Comparison of ENCODE assay signal across 9 cellular contexts in the genomic region with DNA sequence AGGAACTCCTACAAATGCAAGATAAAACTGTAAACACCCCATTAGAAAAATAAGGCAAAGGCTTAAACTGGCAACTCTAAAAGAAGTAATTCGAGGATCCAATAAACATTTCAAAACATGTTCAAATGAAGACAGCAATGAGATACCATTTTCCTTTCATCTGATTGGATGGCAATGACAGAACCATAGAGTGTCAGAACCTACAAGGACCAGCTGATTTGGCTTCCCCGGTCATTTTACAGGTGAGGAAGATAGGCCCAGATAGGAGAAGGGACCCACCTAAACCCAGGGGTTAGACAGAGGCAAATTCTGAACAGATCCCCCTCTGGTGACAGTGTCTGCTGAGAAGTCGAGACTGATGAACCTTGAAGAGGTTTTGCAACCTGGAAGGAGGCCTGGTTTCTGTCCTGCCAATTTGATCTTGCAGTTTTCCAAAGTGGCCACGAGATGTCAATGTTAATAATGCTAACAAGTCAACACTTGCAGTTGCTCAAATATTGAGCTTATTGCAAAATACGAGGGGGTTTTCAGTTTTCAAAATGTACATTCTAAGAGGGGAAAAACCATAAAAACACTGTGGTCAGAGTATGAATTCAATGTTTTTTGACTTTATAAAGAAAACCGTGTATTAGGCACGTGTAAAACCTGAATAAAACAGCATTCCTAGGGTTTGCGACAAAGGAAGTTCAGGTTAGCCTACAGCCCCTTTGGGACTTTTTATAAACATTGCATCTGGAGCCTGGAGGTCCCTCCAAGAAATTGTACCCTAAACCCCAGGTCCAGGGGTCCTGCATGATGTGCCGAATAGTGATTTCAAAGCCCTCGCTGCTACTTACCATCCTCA. TPM values are rescaled to one million over a fixed set of nuclear protein-coding genes. Genes with fewer than 3 reads are reported as not detected.
DNase-seq lines count a peak whose midpoint lies in the region; ATAC-seq and TF ChIP-seq lines count a peak whose summit lies in the region.
"Had no signal": no experiment of that assay in that cellular context is flagged by ENCODE, and none has a peak within 500 bp of the region (broad histone marks: within the 10 kb centered on the region; RNA-seq: fewer than 3 reads in every experiment).

No MANE protein-coding gene starts in this region.

- no peaks in the 10 kb centered on the region for H3K9me3 ChIP-seq in HEK293 (ENCODE audit: control insufficient read depth, insufficient read depth, low read depth, low read length)
- no peaks in the 10 kb centered on the region for H3K9me3 ChIP-seq in PC-3 (ENCODE audit: low read length)
- no peaks in the 10 kb centered on the region for H3K9me3 ChIP-seq in endodermal cell (ENCODE audit: control insufficient read depth, low read length)
- H3K9me3 ChIP-seq: SJSA1 had no signal

- no TSS peak for BruUV-seq in PC-3 (replicated peaks; lab: Mats Ljungman, UMichigan)

- TF ChIP-seq CTCF in HEK293 (tag by site-specific recombination; IDR thresholded peaks at IDR 0.05) (peak; percentile 27; the same call in 1 of the 2 replicates), PC-3 (conservative IDR thresholded peaks at IDR 0.05; ENCODE audit: low read depth, low read length) (peak; percentile 76), endodermal cell (conservative IDR thresholded peaks at IDR 0.05) (peak; percentile 66), mesothelial cell of epicardium (IDR thresholded peaks at IDR 0.05; ENCODE audit: unreplicated experiment) (peak; percentile 36)

- H3K36me3 Mint-ChIP-seq in endodermal cell (ENCODE audit: low read depth) (no peaks in the 10 kb centered on the region), mesothelial cell of epicardium (no peaks in the 10 kb centered on the region)

- no peak overlapping the region for H3K4me3 Mint-ChIP-seq in endodermal cell
- no peak overlapping the region for H3K4me3 Mint-ChIP-seq in mesothelial cell of epicardium

- DNase-seq in DMS 273 (lab: John Stamatoyannopoulos, UW; ENCODE audit: unreplicated experiment) (peak; percentile 66), PC-3 (peak; percentile 62), endodermal cell (peak; percentile 61), mesothelial cell of epicardium (ENCODE audit: low spot score in 2 of 2, unreplicated experiment in 2 of 2) (no peak)

- no peaks in the 10 kb centered on the region for H3K9me3 Mint-ChIP-seq in endodermal cell
- H3K9me3 Mint-ChIP-seq in mesothelial cell of epicardium = no peaks in the 10 kb centered on the region

- CTCF ChIA-PET in HEK293 (lab: Yijun Ruan, JAX) = interaction anchor here (0.6 to 8.3 kb wide), 35 partner anchors 9 to 483 kb away, joined by 3 to 201 read pairs (median 4); no protein-coding TSS in a partner anchor
- CTCF ChIA-PET in PC-3 (lab: Charles Lee) = interaction anchor here (0.5 to 1.3 kb wide), 4 partner anchors 14 to 111 kb away, joined by 3 to 40 read pairs (median 4); no protein-coding TSS in a partner anchor

- H2AFZ ChIP-seq in PC-3 (ENCODE audit: low read length) = no peak overlapping the region

- no peak overlapping the region for H3K4me3 ChIP-seq in HEK293 (ENCODE audit: low read depth, low read length)
- no peak overlapping the region for H3K4me3 ChIP-seq in PC-3 (ENCODE audit: low read length)
- no peak overlapping the region for H3K4me3 ChIP-seq in endodermal cell (ENCODE audit: low read length)
- H3K4me3 ChIP-seq: SJSA1 had no signal

- ATAC-seq in PC-3 (peak; percentile 49), GM19328 (IDR thresholded peaks at IDR 0.05; ENCODE audit: unreplicated experiment) (no peak), GM21825 (IDR thresholded peaks at IDR 0.05; ENCODE audit: unreplicated experiment) (no peak), HG03135 (IDR thresholded peaks at IDR 0.05; ENCODE audit: unreplicated experiment) (no peak)

- H3K4me1 ChIP-seq in HEK293 (ENCODE audit: control insufficient read depth, insufficient read depth, low read length) (no peaks in the 10 kb centered on the region), PC-3 (ENCODE audit: insufficient read depth, low read length) (no peaks in the 10 kb centered on the region), endodermal cell (ENCODE audit: control insufficient read depth, insufficient read depth, low read length) (no peaks in the 10 kb centered on the region)
- H3K4me1 ChIP-seq: SJSA1 had no signal

- WGBS in endodermal cell (ENCODE audit: insufficient coverage in 1 of 2, insufficient read length in 1 of 2), 2 experiments = 71 to 75% methylated on average over 9 to 10 of the region's 10 CpGs

- H3K27ac ChIP-seq in HEK293 (ENCODE audit: extremely low read depth, low read depth, low read length) (no peak overlapping the region), PC-3 (ENCODE audit: low read length) (no peak overlapping the region), endodermal cell (ENCODE audit: low read depth, low read length) (no peak overlapping the region)
- H3K27ac ChIP-seq: SJSA1 had no signal

- no peak overlapping the region for H3K4me2 ChIP-seq in PC-3 (ENCODE audit: low read length)

- no peaks in the 10 kb centered on the region for H3K4me1 Mint-ChIP-seq in endodermal cell
- peaks cover 2% of the 10 kb centered on the region for H3K4me1 Mint-ChIP-seq in mesothelial cell of epicardium

- H3K27me3 ChIP-seq in PC-3 (ENCODE audit: low read length) = no peaks in the 10 kb centered on the region
- H3K27me3 ChIP-seq in endodermal cell (ENCODE audit: control insufficient read depth, insufficient read depth, low read length, poor library complexity, severe bottlenecking) = no peaks in the 10 kb centered on the region
- H3K27me3 ChIP-seq: SJSA1 had no signal

- H3K27me3 Mint-ChIP-seq in endodermal cell (ENCODE audit: insufficient read depth) (no peaks in the 10 kb centered on the region), mesothelial cell of epicardium (ENCODE audit: low read depth) (peaks cover 21% of the 10 kb centered on the region)

- H3K9me2 ChIP-seq in PC-3 (replicated peaks; ENCODE audit: low read length) = no peaks in the 10 kb centered on the region

- no peak overlapping the region for H3K9ac ChIP-seq in PC-3 (ENCODE audit: low read length)
- H3K9ac ChIP-seq in endodermal cell (ENCODE audit: extremely low read depth, low read length, poor library complexity, severe bottlenecking) = no peak overlapping the region

- no peaks in the 10 kb centered on the region for H4K20me1 ChIP-seq in PC-3 (ENCODE audit: low read length)

- intact Hi-C loops in PC-3 (cut with micrococcal nuclease) = loop anchor here (1.0 kb wide), 1 partner anchor 111 kb away; no protein-coding TSS in a partner anchor

- H3K36me3 ChIP-seq in HEK293 (ENCODE audit: control insufficient read depth in 2 of 2, insufficient read depth in 1 of 2, low read length in 2 of 2) = no peaks in the 10 kb centered on the region
- no peaks in the 10 kb centered on the region for H3K36me3 ChIP-seq in PC-3 (ENCODE audit: low read depth, low read length)
- H3K36me3 ChIP-seq in endodermal cell (ENCODE audit: control insufficient read depth, insufficient read depth, low read length) = no peaks in the 10 kb centered on the region
- H3K36me3 ChIP-seq: SJSA1 had no signal

- H3K27ac Mint-ChIP-seq in endodermal cell (no peak overlapping the region), mesothelial cell of epicardium (no peak overlapping the region)

- POLR2A ChIA-PET in HEK293 (lab: Yijun Ruan, JAX) = interaction anchor here (1.0 kb wide), 1 partner anchor 111 kb away, joined by 6 read pairs; no protein-coding TSS in a partner anchor
- POLR2A ChIA-PET in PC-3 (lab: Charles Lee; ENCODE audit: unreplicated experiment) = no interaction called here

- no peaks in the 10 kb centered on the region for H3K79me2 ChIP-seq in PC-3 (ENCODE audit: low read length)

- no peaks in the 10 kb centered on the region for H3F3A ChIP-seq in PC-3 (ENCODE audit: low read length, unreplicated experiment)

TF ChIP-seq in HEK293, 187 proteins besides CTCF, POLR2A, EP300 and RAD21:
- TF ChIP-seq ZNF654 (tag by site-specific recombination; IDR thresholded peaks at IDR 0.05; ENCODE audit: low read depth) = peak; percentile 44
- no peak for TF ChIP-seq FEZF1 (tag by site-specific recombination; IDR thresholded peaks at IDR 0.05)
- no peak for TF ChIP-seq ZNF133 (tag by site-specific recombination; IDR thresholded peaks at IDR 0.05)
- TF ChIP-seq ZNF341 (tag by site-specific recombination; IDR thresholded peaks at IDR 0.05; ENCODE audit: low read depth) = no peak
- no peak for TF ChIP-seq ZNF2 (tag by site-specific recombination; IDR thresholded peaks at IDR 0.05)
- no peak for TF ChIP-seq ZNF175 (tag by site-specific recombination; IDR thresholded peaks at IDR 0.05)

RNA-seq across cellular contexts. Expression of gene CFAP161, which starts 21.5 kb away (rescaled TPM):
- 0.52 and 0.55 TPM in 2 replicates for total RNA-seq in PC-3 (2014; rRNA removed)
- not detected for total RNA-seq in endodermal cell
- not detected for polyA plus RNA-seq in endodermal cell (2013, experiment 1 of 2)
- polyA plus RNA-seq in endodermal cell (2013, experiment 2 of 2) = 0.41 TPM
- total RNA-seq in mesothelial cell of epicardium = not detected in 3 replicates
- total RNA-seq: SJSA1 had no signal

RNA-seq across cellular contexts. Expression of gene IL16, which starts 41.1 kb away (rescaled TPM):
- total RNA-seq in PC-3 (2014; rRNA removed) (0.04 TPM in 1 of 2 replicates, not detected in the other), endodermal cell (under 1 TPM; 0.13 to 0.24 TPM), mesothelial cell of epicardium (0.27 to 0.35 TPM (median 0.34 TPM) in 3 replicates)
- polyA plus RNA-seq in endodermal cell (2013, experiment 1 of 2) = 0.46 TPM
- 0.25 TPM for polyA plus RNA-seq in endodermal cell (2013, experiment 2 of 2)
- total RNA-seq: SJSA1 had no signal

Comparison
In these comparisons a context has a peak if more than half of its experiments do, and no peak if none do; other contexts are left out.
1. DNase-seq: peak in DMS 273 (single experiment), PC-3 (single experiment) and endodermal cell (single experiment); none in mesothelial cell of epicardium (0 of 2).
2. Peak in every context shown above with its lines, with median percentiles within 50 percentile points of each other: CTCF ChIP-seq.